Comparison of ENCODE assay signal across 21 cellular contexts in genomic region chr4:152244659-152245058, GRCh38.
"Had no signal": no experiment of that assay in that cellular context is flagged by ENCODE, and none has a peak within 500 bp of the region (broad histone marks: within the 10 kb centered on the region; RNA-seq: fewer than 3 reads in every experiment).

No MANE protein-coding gene starts in this region.

- H3K9me3 Mint-ChIP-seq: endodermal cell; nephron; stimulated activated memory B cell treated with anti-CD40 and anti-IgM and Interleukin-4, amounts not matched to agents 10 μg/mL and 1 μg/mL and 100 μg/mL, for 72 hours had no signal

- H3K36me3 ChIP-seq: colonic mucosa, heart left ventricle, lower lobe of right lung, prostate gland, right lobe of liver, stomach, thoracic aorta had no signal

- H3K9ac ChIP-seq: parathyroid adenoma had no signal

- H3K27ac Mint-ChIP-seq: endodermal cell; memory B cell; stimulated activated memory B cell treated with anti-CD40 and anti-IgM and Interleukin-4, amounts not matched to agents 10 μg/mL and 1 μg/mL and 100 μg/mL, for 72 hours had no signal

- H3K4me3 Mint-ChIP-seq: endodermal cell; memory B cell; nephron; stimulated activated memory B cell treated with anti-CD40 and anti-IgM and Interleukin-4, amounts not matched to agents 10 μg/mL and 1 μg/mL and 100 μg/mL, for 72 hours had no signal

- H3K4me3 ChIP-seq: colonic mucosa, heart left ventricle, lower lobe of right lung, prostate gland, right lobe of liver, stomach had no signal

- H3K79me2 ChIP-seq: parathyroid adenoma had no signal

- ATAC-seq: stimulated activated memory B cell treated with anti-CD40 and anti-IgM and Interleukin-4, amounts not matched to agents 10 μg/mL and 1 μg/mL and 100 μg/mL, for 72 hours had no signal

- DNase-seq: colonic mucosa; effector CD4-positive, alpha-beta T cell; endodermal cell; hypothalamus; kidney glomerular epithelial cell; lower lobe of right lung; midbrain; right lobe of liver; stimulated activated CD4-positive, alpha-beta T cell treated with anti-CD3 and anti-CD28 coated beads, Interleukin-4, amount 100 ng/mL, for 1 hour; stomach; substantia nigra; trophoblast cell had no signal

- H3K27me3 ChIP-seq: colonic mucosa, heart left ventricle, right lobe of liver, stomach had no signal

- FAIRE-seq: frontal cortex, islet of Langerhans had no signal

- H3K4me1 Mint-ChIP-seq: endodermal cell; memory B cell; stimulated activated memory B cell treated with anti-CD40 and anti-IgM and Interleukin-4, amounts not matched to agents 10 μg/mL and 1 μg/mL and 100 μg/mL, for 72 hours had no signal

- H3K9me3 ChIP-seq: colonic mucosa, heart left ventricle, lower lobe of right lung, prostate gland, right lobe of liver, stomach, thoracic aorta had no signal

- H3K36me3 Mint-ChIP-seq: memory B cell; stimulated activated memory B cell treated with anti-CD40 and anti-IgM and Interleukin-4, amounts not matched to agents 10 μg/mL and 1 μg/mL and 100 μg/mL, for 72 hours had no signal

- H3K27ac ChIP-seq: colonic mucosa, lower lobe of right lung, parathyroid adenoma, prostate gland, right lobe of liver, stomach, thoracic aorta had no signal

- H2AFZ ChIP-seq: parathyroid adenoma had no signal

- H3K4me1 ChIP-seq: colonic mucosa, parathyroid adenoma, prostate gland, right lobe of liver, stomach had no signal
